13 cellular contexts compared by ENCODE assay signal in the genomic region with DNA sequence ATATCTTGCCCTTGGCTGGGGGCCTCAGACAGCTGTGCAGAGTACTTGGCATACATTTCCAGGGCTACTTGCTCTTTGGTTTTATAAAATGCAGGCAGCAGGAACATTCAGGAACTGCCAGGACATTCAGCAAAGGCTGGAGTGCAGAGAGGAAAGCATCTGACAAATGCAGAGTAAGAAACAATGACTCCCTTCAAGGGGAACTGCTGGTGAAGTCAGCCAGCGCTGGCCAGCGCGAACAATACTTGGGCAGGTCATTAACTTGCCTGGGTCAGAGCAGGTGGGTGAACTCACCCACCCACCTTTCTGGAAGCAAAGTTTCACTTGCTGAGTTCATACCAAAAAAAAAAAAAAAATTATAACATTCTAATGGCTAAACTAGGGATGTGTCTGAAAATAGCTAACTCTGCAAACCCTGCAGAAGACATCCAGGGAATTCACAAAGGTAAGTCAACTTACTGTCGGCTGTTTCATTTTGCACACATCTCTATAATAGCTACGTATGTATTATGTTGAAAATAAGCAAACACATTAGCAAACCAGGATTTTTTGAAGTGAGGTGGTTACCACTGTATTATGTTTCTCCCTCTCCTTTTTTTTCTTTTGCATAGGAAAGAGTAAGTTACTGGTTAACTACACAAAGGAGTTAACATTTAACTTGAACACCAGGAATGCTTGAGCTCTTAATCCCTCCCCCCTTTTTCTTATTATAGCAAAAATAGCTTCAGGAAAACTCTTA.
DNase-seq lines count a peak whose midpoint lies in the region; ATAC-seq and TF ChIP-seq lines count a peak whose summit lies in the region.
"Had no signal": no experiment of that assay in that cellular context is flagged by ENCODE, and none has a peak within 500 bp of the region (broad histone marks: within the 10 kb centered on the region; RNA-seq: fewer than 3 reads in every experiment).

No MANE protein-coding gene starts in this region.

- no peak for TF ChIP-seq CTCF in uterus (IDR thresholded peaks at IDR 0.05)

- DNase-seq in DMS53 treated with DMSO at 0.1 percent for 48 hours (lab: John Stamatoyannopoulos, UW; ENCODE audit: unreplicated experiment): peak; percentile 37
- peak; percentile 60 for DNase-seq in astrocyte of the hippocampus (ENCODE audit: low read depth, low spot score)
- peak; percentile 89 for DNase-seq in kidney tubule cell (ENCODE audit: low spot score)
- DNase-seq in sciatic nerve (ENCODE audit: low spot score): no peak
- DNase-seq in uterus: no peak
- DNase-seq in activated T-cell treated with anti-CD3 and anti-CD28 coated beads, Interleukin-2, amount 50 U/mL, for 1 hour: no peak
- no peak for DNase-seq in T-helper 9 cell
- DNase-seq: activated CD4-positive, alpha-beta T cell treated with anti-CD3 and anti-CD28 coated beads for 48 hours; activated T-cell treated with anti-CD3 and anti-CD28 coated beads, Interleukin-2, amount 50 U/mL, for 72 hours; CD4-positive, CD25-positive, alpha-beta regulatory T cell; cortex of kidney; NCI-H2029; NCI-H82 had no signal

- H3K4me1 ChIP-seq in uterus: no peaks in the 10 kb centered on the region

- H3K9me3 ChIP-seq in uterus: no peaks in the 10 kb centered on the region

- H3K27ac ChIP-seq in uterus: no peak overlapping the region

- no peak for TF ChIP-seq POLR2A in uterus (IDR thresholded peaks at IDR 0.05)

- intact Hi-C loops in sciatic nerve (cut with DNase I): no loop called here
- intact Hi-C loops in uterus (cut with DNase I; ENCODE audit: low total_unique reads): no loop called here

- H3K36me3 ChIP-seq in uterus: no peaks in the 10 kb centered on the region

- H3K27me3 ChIP-seq in uterus: no peaks in the 10 kb centered on the region

- peak; percentile 20 for ATAC-seq in sciatic nerve
- ATAC-seq: activated T-cell treated with anti-CD3 and anti-CD28 coated beads, Interleukin-2, amount 50 U/mL, for 72 hours had no signal

- H3K4me3 ChIP-seq in uterus: no peak overlapping the region

Comparison
In these comparisons a context has a peak if more than half of its experiments do, and no peak if none do; other contexts are left out.
1. DNase-seq: peak in DMS53 treated with DMSO at 0.1 percent for 48 hours (single experiment), astrocyte of the hippocampus (single experiment) and kidney tubule cell (single experiment); none in sciatic nerve (single experiment), uterus (0 of 2), activated T-cell treated with anti-CD3 and anti-CD28 coated beads, Interleukin-2, amount 50 U/mL, for 1 hour (single experiment) and T-helper 9 cell (single experiment).